In genomic region chr1:19003371-19004290, GRCh38 we compare ENCODE assay signal across 17 cellular contexts. TPM values are rescaled to one million over a fixed set of nuclear protein-coding genes. Genes with fewer than 3 reads are reported as not detected.
DNase-seq lines count a peak whose midpoint lies in the region; ATAC-seq, FAIRE-seq and TF ChIP-seq lines count a peak whose summit lies in the region.
"Had no signal": no experiment of that assay in that cellular context is flagged by ENCODE, and none has a peak within 500 bp of the region (broad histone marks: within the 10 kb centered on the region; RNA-seq: fewer than 3 reads in every experiment).

No MANE protein-coding gene starts in this region.

- H3K79me2 ChIP-seq in smooth muscle cell (ENCODE audit: low read depth): no peaks in the 10 kb centered on the region

- H3K27me3 ChIP-seq in bronchial epithelial cell (ENCODE audit: control insufficient read depth, insufficient read depth, low read length) (no peaks in the 10 kb centered on the region), smooth muscle cell (ENCODE audit: low read depth) (no peaks in the 10 kb centered on the region)
- H3K27me3 ChIP-seq: body of pancreas, Peyer's patch had no signal

- FAIRE-seq in RCC 7860 (lab: Jason Lieb, UNC) (peak; percentile 86), bronchial epithelial cell (lab: Jason Lieb, UNC) (no peak)

- H2AFZ ChIP-seq in smooth muscle cell (ENCODE audit: low read depth): no peak overlapping the region

- H3K27me3 Mint-ChIP-seq in activated naive CD4-positive, alpha-beta T cell treated with anti-CD3 and anti-CD28 coated beads for 36 hours (ENCODE audit: low read depth): no peaks in the 10 kb centered on the region

- H3K36me3 ChIP-seq in bronchial epithelial cell (ENCODE audit: control insufficient read depth, insufficient read depth, low read length) (no peaks in the 10 kb centered on the region), smooth muscle cell (ENCODE audit: low read depth) (no peaks in the 10 kb centered on the region)
- H3K36me3 ChIP-seq: Peyer's patch had no signal

- H3K4me1 Mint-ChIP-seq in activated naive CD4-positive, alpha-beta T cell treated with anti-CD3 and anti-CD28 coated beads for 36 hours (ENCODE audit: low read depth): peaks cover 20% of the 10 kb centered on the region
- H3K4me1 Mint-ChIP-seq: stimulated activated naive B cell treated with anti-CD40 and anti-IgM and Interleukin-4, amounts not matched to agents 10 μg/mL and 1 μg/mL and 100 μg/mL, for 72 hours had no signal

- peak overlapping the region; percentile 16 for H3K4me2 ChIP-seq in smooth muscle cell

- CTCF ChIA-PET in activated naive CD4-positive, alpha-beta T cell treated with anti-CD3 and anti-CD28 coated beads for 36 hours (lab: Charles Lee): no interaction called here

- H3F3A ChIP-seq in smooth muscle cell (ENCODE audit: low read depth): peaks cover 6% of the 10 kb centered on the region

- H4K20me1 ChIP-seq in smooth muscle cell (ENCODE audit: low read depth): no peaks in the 10 kb centered on the region

- H3K9me3 Mint-ChIP-seq in activated naive CD4-positive, alpha-beta T cell treated with anti-CD3 and anti-CD28 coated beads for 36 hours: peaks cover 30% of the 10 kb centered on the region

- H3K36me3 Mint-ChIP-seq in activated naive CD4-positive, alpha-beta T cell treated with anti-CD3 and anti-CD28 coated beads for 36 hours (ENCODE audit: low read depth): peaks cover 5% of the 10 kb centered on the region

- intact Hi-C loops in activated naive CD4-positive, alpha-beta T cell treated with anti-CD3 and anti-CD28 coated beads for 36 hours (cut with micrococcal nuclease): no loop called here

- peak; percentile 32 for DNase-seq in activated naive CD4-positive, alpha-beta T cell treated with anti-CD3 and anti-CD28 coated beads for 36 hours
- DNase-seq in activated naive CD4-positive, alpha-beta T cell treated with Interleukin-2 at 50 U/mL for 16 hours: no peak
- DNase-seq in RCC 7860 (ENCODE audit: low spot score) (peak; percentile 77), bronchial epithelial cell (ENCODE audit: low read depth) (peak; percentile 14), smooth muscle cell (lab: John Stamatoyannopoulos, UW; ENCODE audit: unreplicated experiment) (no peak), AG08395 (ENCODE audit: low spot score) (no peak), globus pallidus (ENCODE audit: low spot score) (no peak)
- DNase-seq: body of pancreas; GDM1; hippocampal formation; left cardiac atrium; NCI-H1092; NCI-H748 treated with DMSO at 0.1 percent for 48 hours; occipital lobe; Peyer's patch; stimulated activated naive B cell treated with anti-CD40 and anti-IgM and Interleukin-4, amounts not matched to agents 10 μg/mL and 1 μg/mL and 100 μg/mL, for 72 hours had no signal

- no peak overlapping the region for H3K9ac ChIP-seq in smooth muscle cell (ENCODE audit: low read depth)

- TF ChIP-seq CTCF in bronchial epithelial cell (IDR thresholded peaks at IDR 0.05; ENCODE audit: insufficient read depth, low read length, severe bottlenecking) (no peak), smooth muscle cell (IDR thresholded peaks at IDR 0.05; ENCODE audit: borderline replicate concordance, insufficient read depth, poor library complexity, severe bottlenecking) (no peak)

- ATAC-seq in HG02973 (IDR thresholded peaks at IDR 0.05; ENCODE audit: unreplicated experiment): no peak
- ATAC-seq: body of pancreas; stimulated activated naive B cell treated with anti-CD40 and anti-IgM and Interleukin-4, amounts not matched to agents 10 μg/mL and 1 μg/mL and 100 μg/mL, for 72 hours had no signal

- no peak overlapping the region for H3K4me3 Mint-ChIP-seq in activated naive CD4-positive, alpha-beta T cell treated with anti-CD3 and anti-CD28 coated beads for 36 hours
- H3K4me3 Mint-ChIP-seq: stimulated activated naive B cell treated with anti-CD40 and anti-IgM and Interleukin-4, amounts not matched to agents 10 μg/mL and 1 μg/mL and 100 μg/mL, for 72 hours had no signal

- no peaks in the 10 kb centered on the region for H3K4me1 ChIP-seq in smooth muscle cell (ENCODE audit: low read depth)

- peak overlapping the region; percentile 41 for H3K27ac Mint-ChIP-seq in activated naive CD4-positive, alpha-beta T cell treated with anti-CD3 and anti-CD28 coated beads for 36 hours
- H3K27ac Mint-ChIP-seq: stimulated activated naive B cell treated with anti-CD40 and anti-IgM and Interleukin-4, amounts not matched to agents 10 μg/mL and 1 μg/mL and 100 μg/mL, for 72 hours had no signal

- WGBS in smooth muscle cell (ENCODE audit: low lambda C conversion rate): 64% methylated on average over 11 of the region's 11 CpGs

- peak overlapping the region; percentile 73 for H3K27ac ChIP-seq in smooth muscle cell (ENCODE audit: low read depth)
- H3K27ac ChIP-seq: Peyer's patch had no signal

- H3K4me3 ChIP-seq in bronchial epithelial cell (ENCODE audit: low read depth, low read length) (no peak overlapping the region), smooth muscle cell (no peak overlapping the region)
- H3K4me3 ChIP-seq: body of pancreas, Peyer's patch had no signal

- no peaks in the 10 kb centered on the region for H3K9me3 ChIP-seq in smooth muscle cell (replicated peaks; ENCODE audit: low read depth)
- H3K9me3 ChIP-seq: body of pancreas had no signal

RNA-seq across cellular contexts. Expression of gene IFFO2, which starts 47.2 kb away (rescaled TPM):
- total RNA-seq in activated naive CD4-positive, alpha-beta T cell treated with anti-CD3 and anti-CD28 coated beads for 36 hours: 10 to 100 TPM; 24.9 to 27.0 TPM
- total RNA-seq in bronchial epithelial cell (11.8 and 26.0 TPM in 2 replicates), smooth muscle cell (19.1 and 28.0 TPM in 2 replicates)
- polyA plus RNA-seq in smooth muscle cell: 3.7 and 5.7 TPM in 2 replicates

Comparison
In these comparisons a context has a peak if more than half of its experiments do, and no peak if none do; other contexts are left out.
1. DNase-seq: peak in activated naive CD4-positive, alpha-beta T cell treated with anti-CD3 and anti-CD28 coated beads for 36 hours (single experiment), RCC 7860 (single experiment) and bronchial epithelial cell (single experiment); none in activated naive CD4-positive, alpha-beta T cell treated with Interleukin-2 at 50 U/mL for 16 hours (single experiment), smooth muscle cell (single experiment), AG08395 (single experiment) and globus pallidus (single experiment).